8 cellular contexts compared by ENCODE assay signal in the genomic region with DNA sequence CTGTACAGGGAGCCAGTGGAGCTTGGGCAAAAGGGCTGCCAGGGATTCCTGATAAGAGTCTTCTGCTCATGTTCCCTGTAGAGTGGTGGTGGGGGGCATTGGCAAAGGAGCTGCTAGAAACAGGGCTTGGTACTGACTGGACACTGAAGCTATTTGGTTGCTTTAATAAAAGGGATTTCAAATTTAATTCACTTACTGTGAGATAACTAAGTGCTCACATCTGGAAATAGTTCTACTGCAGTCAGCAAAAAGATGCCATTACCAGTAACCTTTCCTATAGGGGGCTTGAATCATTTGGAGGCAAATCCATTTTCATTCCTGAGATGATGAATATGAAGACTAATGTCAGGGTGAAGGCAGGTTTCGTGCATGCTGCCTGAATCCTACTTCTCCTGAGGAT.
"Had no signal": no experiment of that assay in that cellular context is flagged by ENCODE, and none has a peak within 500 bp of the region (broad histone marks: within the 10 kb centered on the region; RNA-seq: fewer than 3 reads in every experiment).

No MANE protein-coding gene starts in this region.

- FAIRE-seq: G401.6, GM12878, GM12891, GM12892, GM18507, GM19239 had no signal

- DNase-seq: GDM1, GF-D8 had no signal

- H3K4me3 ChIP-seq: GM12878 had no signal

- ATAC-seq: GM12878 had no signal
